Comparison of ENCODE assay signal across 25 cellular contexts in genomic region chr7:69992938-69993337, GRCh38.
DNase-seq lines count a peak whose midpoint lies in the region; ATAC-seq, FAIRE-seq and TF ChIP-seq lines count a peak whose summit lies in the region.
"Had no signal": no experiment of that assay in that cellular context is flagged by ENCODE, and none has a peak within 500 bp of the region (broad histone marks: within the 10 kb centered on the region; RNA-seq: fewer than 3 reads in every experiment).

No MANE protein-coding gene starts in this region.

- TF ChIP-seq CTCF in HepG2 (CRISPR knock-in tag; IDR thresholded peaks at IDR 0.05) (no peak), Calu3 (IDR thresholded peaks at IDR 0.05; ENCODE audit: unreplicated experiment) (no peak)

- TF ChIP-seq POLR2A in HepG2 (IDR thresholded peaks at IDR 0.05; ENCODE audit: insufficient read depth in 1 of 2, low read depth in 2 of 2, low read length in 2 of 2), result no peak

- no peak for TF ChIP-seq RAD21 in HepG2 (CRISPR knock-in tag; IDR thresholded peaks at IDR 0.05)

- H3K36me3 Mint-ChIP-seq in activated naive CD8-positive, alpha-beta T cell treated with anti-CD3 and anti-CD28 coated beads for 36 hours, result no peaks in the 10 kb centered on the region
- no peaks in the 10 kb centered on the region for H3K36me3 Mint-ChIP-seq in Calu3 (ENCODE audit: insufficient read depth, unreplicated experiment)

- in situ Hi-C loops in HepG2 (cut with HindIII; ENCODE audit: extremely low pct_ligation_motif_present, low pct_unique_long_range_greater_than_20kb), result no loop called here

- H3K9me3 ChIP-seq in HepG2 (ENCODE audit: low read length), result no peaks in the 10 kb centered on the region
- H3K9me3 ChIP-seq: prostate gland, stomach, upper lobe of left lung had no signal

- ATAC-seq in GM21423 (IDR thresholded peaks at IDR 0.05; ENCODE audit: unreplicated experiment) (peak; percentile 63), HG03442 (IDR thresholded peaks at IDR 0.05; ENCODE audit: unreplicated experiment) (peak; percentile 57), HepG2 (no peak)
- ATAC-seq: GM23338 had no signal

- no peaks in the 10 kb centered on the region for H4K20me1 ChIP-seq in HepG2 (ENCODE audit: insufficient read depth, low read length)

- no peak overlapping the region for H3K27ac Mint-ChIP-seq in activated naive CD8-positive, alpha-beta T cell treated with anti-CD3 and anti-CD28 coated beads for 36 hours
- no peak overlapping the region for H3K27ac Mint-ChIP-seq in Calu3 (ENCODE audit: unreplicated experiment)
- H3K27ac Mint-ChIP-seq: activated CD4-positive, alpha-beta T cell treated with anti-CD3 and anti-CD28 coated beads, Interleukin-2, amount 10 ng/mL, durations not matched to agents 7 days and 5 days; GM23338 had no signal

- no peaks in the 10 kb centered on the region for H3K4me1 Mint-ChIP-seq in activated naive CD8-positive, alpha-beta T cell treated with anti-CD3 and anti-CD28 coated beads for 36 hours
- H3K4me1 Mint-ChIP-seq in Calu3 (ENCODE audit: low read depth, unreplicated experiment), result no peaks in the 10 kb centered on the region
- H3K4me1 Mint-ChIP-seq: activated CD4-positive, alpha-beta T cell treated with anti-CD3 and anti-CD28 coated beads, Interleukin-2, amount 10 ng/mL, durations not matched to agents 7 days and 5 days; GM23338 had no signal

- no peaks in the 10 kb centered on the region for H3K36me3 ChIP-seq in HepG2 (replicated peaks in 1 of 2; ENCODE audit: control insufficient read depth in 1 of 2, insufficient read depth in 2 of 2, low read length in 2 of 2)
- H3K36me3 ChIP-seq: prostate gland, stomach, upper lobe of left lung had no signal

- H3K27me3 Mint-ChIP-seq in activated naive CD8-positive, alpha-beta T cell treated with anti-CD3 and anti-CD28 coated beads for 36 hours, result no peaks in the 10 kb centered on the region
- no peaks in the 10 kb centered on the region for H3K27me3 Mint-ChIP-seq in Calu3 (ENCODE audit: unreplicated experiment)
- H3K27me3 Mint-ChIP-seq: activated CD4-positive, alpha-beta T cell treated with anti-CD3 and anti-CD28 coated beads, Interleukin-2, amount 10 ng/mL, durations not matched to agents 7 days and 5 days had no signal

- no peak overlapping the region for H3K4me2 ChIP-seq in HepG2 (ENCODE audit: low read depth, low read length)
- H3K4me2 ChIP-seq: GM23338 had no signal

- DNase-seq in Ammon's horn (ENCODE audit: low spot score) (peak; percentile 70), foreskin melanocyte (peak; percentile 48), HepG2 (ENCODE audit: low spot score) (no peak), NCI-H524 (lab: John Stamatoyannopoulos, UW) (no peak), Calu3 (no peak)
- no peak for DNase-seq in activated naive CD8-positive, alpha-beta T cell treated with anti-CD3 and anti-CD28 coated beads for 36 hours
- DNase-seq: activated CD4-positive, alpha-beta T cell treated with anti-CD3 and anti-CD28 coated beads, Interleukin-2, amount 10 ng/mL, durations not matched to agents 7 days and 5 days; activated effector memory CD4-positive, alpha-beta T cell treated with Interleukin-2 at 50 U/mL for 16 hours; amniotic stem cell; erythroblast; left cardiac atrium; NCI-H1048; NCI-H2081; NCI-H510A; SHP77; stimulated activated CD4-positive, alpha-beta T cell treated with anti-CD3 and anti-CD28 coated beads, Interleukin-2, amount 100 ng/mL, for 24 hours; stomach; T-helper 1 cell; upper lobe of left lung had no signal

- H2AFZ ChIP-seq in HepG2 (ENCODE audit: low read length), result no peak overlapping the region
- H2AFZ ChIP-seq: GM23338 had no signal

- H3K9me3 Mint-ChIP-seq in activated naive CD8-positive, alpha-beta T cell treated with anti-CD3 and anti-CD28 coated beads for 36 hours, result no peaks in the 10 kb centered on the region
- peaks cover 5% of the 10 kb centered on the region for H3K9me3 Mint-ChIP-seq in Calu3 (ENCODE audit: low read depth, unreplicated experiment)
- H3K9me3 Mint-ChIP-seq: activated CD4-positive, alpha-beta T cell treated with anti-CD3 and anti-CD28 coated beads, Interleukin-2, amount 10 ng/mL, durations not matched to agents 7 days and 5 days had no signal

- TF ChIP-seq EP300 in HepG2 (IDR thresholded peaks at IDR 0.05; ENCODE audit: low read depth in 2 of 2, low read length in 2 of 2) (no peak), HepG2 (CRISPR knock-in tag; IDR thresholded peaks at IDR 0.05; ENCODE audit: borderline replicate concordance) (no peak)

- BruUV-seq in HepG2 (replicated peaks; lab: Mats Ljungman, UMichigan) (no TSS peak), Calu3 (replicated peaks; lab: Mats Ljungman, UMichigan) (no TSS peak)

- H3K9ac ChIP-seq in HepG2 (ENCODE audit: insufficient read depth, low read depth, low read length), result no peak overlapping the region

- POLR2A ChIA-PET in HepG2 (lab: Yijun Ruan, JAX), result no interaction called here

- no peak overlapping the region for H3K27ac ChIP-seq in HepG2 (ENCODE audit: extremely low read length, insufficient read depth, low read length)
- H3K27ac ChIP-seq: prostate gland, stomach, upper lobe of left lung had no signal

- CTCF ChIA-PET in HepG2 (lab: Yijun Ruan, JAX; ENCODE audit: low intra/inter-chr PET ratio, low total read pairs) (no interaction called here), Calu3 (lab: Charles Lee) (no interaction called here)

- H3K4me3 ChIP-seq in HepG2 (replicated peaks in 1 of 3; ENCODE audit: insufficient read depth in 1 of 3, low read depth in 2 of 3, low read length in 3 of 3), result no peak overlapping the region
- H3K4me3 ChIP-seq: GM23338, prostate gland, stomach, upper lobe of left lung had no signal

- whole genome bisulfite sequencing in HepG2 (ENCODE audit: low lambda C conversion rate), result 0% methylated on average over 1 of the region's 4 CpGs

- H3K4me3 Mint-ChIP-seq in activated naive CD8-positive, alpha-beta T cell treated with anti-CD3 and anti-CD28 coated beads for 36 hours, result no peak overlapping the region
- no peak overlapping the region for H3K4me3 Mint-ChIP-seq in Calu3 (ENCODE audit: low read depth, unreplicated experiment)
- H3K4me3 Mint-ChIP-seq: activated CD4-positive, alpha-beta T cell treated with anti-CD3 and anti-CD28 coated beads, Interleukin-2, amount 10 ng/mL, durations not matched to agents 7 days and 5 days; GM23338; neural crest cell had no signal

- H3K27me3 ChIP-seq in HepG2 (ENCODE audit: control insufficient read depth in 1 of 2, insufficient read depth in 2 of 2, low read length in 2 of 2), result no peaks in the 10 kb centered on the region
- H3K27me3 ChIP-seq: stomach, upper lobe of left lung had no signal

- intact Hi-C loops in HepG2 (cut with micrococcal nuclease; ENCODE audit: unreplicated experiment), result no loop called here
- intact Hi-C loops in Calu3 (cut with micrococcal nuclease; ENCODE audit: unreplicated experiment), result no loop called here

- no peaks in the 10 kb centered on the region for H3K79me2 ChIP-seq in HepG2 (ENCODE audit: insufficient read depth, low read length)

- FAIRE-seq in HepG2 (lab: Jason Lieb, UNC), result no peak
- FAIRE-seq: frontal cortex had no signal

- no peaks in the 10 kb centered on the region for H3K4me1 ChIP-seq in HepG2 (ENCODE audit: insufficient read depth, low read length)
- H3K4me1 ChIP-seq: prostate gland, upper lobe of left lung had no signal

TF ChIP-seq in HepG2, 621 proteins besides CTCF, POLR2A, EP300 and RAD21 (continues in another document):
- TF ChIP-seq ZBTB1 (CRISPR knock-in tag; IDR thresholded peaks at IDR 0.05; ENCODE audit: borderline replicate concordance) (no peak), REL (CRISPR knock-in tag; conservative IDR thresholded peaks at IDR 0.05) (no peak), ZNF317 (CRISPR knock-in tag; IDR thresholded peaks at IDR 0.05) (no peak), HES4 (CRISPR knock-in tag; IDR thresholded peaks at IDR 0.05; ENCODE audit: borderline replicate concordance) (no peak), ZEB1 (IDR thresholded peaks at IDR 0.05; ENCODE audit: insufficient replicate concordance, low read depth) (no peak), BCL6 (CRISPR knock-in tag; IDR thresholded peaks at IDR 0.05) (no peak), TCF7L2 (IDR thresholded peaks at IDR 0.05; ENCODE audit: low read depth, low read length) (no peak), GRHL1 (CRISPR knock-in tag; conservative IDR thresholded peaks at IDR 0.05) (no peak), ZFYVE20 (CRISPR knock-in tag; IDR thresholded peaks at IDR 0.05; ENCODE audit: borderline replicate concordance, low read depth) (no peak), FOXA3 (CRISPR knock-in tag; IDR thresholded peaks at IDR 0.05) (no peak), ZNF432 (CRISPR knock-in tag; IDR thresholded peaks at IDR 0.05; ENCODE audit: borderline replicate concordance) (no peak), ZNF460 (CRISPR knock-in tag; IDR thresholded peaks at IDR 0.05; ENCODE audit: borderline replicate concordance) (no peak), ZNF597 (CRISPR knock-in tag; IDR thresholded peaks at IDR 0.05) (no peak), ZNF34 (CRISPR knock-in tag; IDR thresholded peaks at IDR 0.05; ENCODE audit: borderline replicate concordance) (no peak)

Comparison
In these comparisons a context has a peak if more than half of its experiments do, and no peak if none do; other contexts are left out.
1. DNase-seq: peak in Ammon's horn (single experiment) and foreskin melanocyte (single experiment); none in HepG2 (single experiment), NCI-H524 (0 of 2), activated naive CD8-positive, alpha-beta T cell treated with anti-CD3 and anti-CD28 coated beads for 36 hours (single experiment) and Calu3 (single experiment).